ENCODE assay signal across 12 cellular contexts in genomic region chr1:78303620-78304019, GRCh38.
A peak's percentile ranks its signal among the peaks of the same experiment; 100 is the strongest.
DNase-seq lines count a peak whose midpoint lies in the region; ATAC-seq, FAIRE-seq and TF ChIP-seq lines count a peak whose summit lies in the region.
"Had no signal": no experiment of that assay in that cellular context is flagged by ENCODE, and none has a peak within 500 bp of the region (broad histone marks: within the 10 kb centered on the region; RNA-seq: fewer than 3 reads in every experiment).

No MANE protein-coding gene starts in this region.

- H3K27me3 ChIP-seq in pancreas, result no peaks in the 10 kb centered on the region

- no peak for TF ChIP-seq CTCF in pancreas (IDR thresholded peaks at IDR 0.05)

- no peaks in the 10 kb centered on the region for H3K9me3 ChIP-seq in pancreas

- H3K27ac ChIP-seq in pancreas, result no peak overlapping the region

- intact Hi-C loops in pancreas (cut with DNase I), result no loop called here

- H3K4me1 ChIP-seq in pancreas, result no peaks in the 10 kb centered on the region

- ATAC-seq in pancreas, result peak; percentile 56 to 95 (median 82)
- ATAC-seq: activated CD4-positive, alpha-beta T cell treated with anti-CD3 and anti-CD28 coated beads for 36 hours had no signal

- H3K4me3 ChIP-seq in pancreas, result no peak overlapping the region

- H3K36me3 ChIP-seq in pancreas, result no peaks in the 10 kb centered on the region

- WGBS in pancreas, 2 donors, result 38 to 45% methylated on average over 2 of the region's 2 CpGs

- DNase-seq in AG20443 (ENCODE audit: low spot score), result peak; percentile 91
- DNase-seq in RCC 7860 (ENCODE audit: low spot score), result peak; percentile 87
- DNase-seq in fibroblast of peridontal ligament (ENCODE audit: extremely low read depth), result peak; percentile 99
- DNase-seq in pancreas, result peak in 3 of 6 donors; percentile 18 to 54 (median 25)
- DNase-seq in activated effector memory CD4-positive, alpha-beta T cell treated with anti-CD3 and anti-CD28 coated beads, Interleukin-2, amount 50 U/mL, for 16 hours, result no peak
- no peak for DNase-seq in effector CD8-positive, alpha-beta T cell (lab: John Stamatoyannopoulos, UW)
- DNase-seq in HuH-7.5 (ENCODE audit: low spot score), result no peak
- DNase-seq in UCSD-AML1 (lab: John Stamatoyannopoulos, UW; ENCODE audit: unreplicated experiment), result no peak
- DNase-seq: activated CD4-positive, alpha-beta T cell treated with anti-CD3 and anti-CD28 coated beads for 36 hours; activated naive CD8-positive, alpha-beta T cell treated with anti-CD3 and anti-CD28 coated beads, Interleukin-2, amount 10 ng/mL, durations not matched to agents 7 days and 5 days; NCI-H1417 treated with DMSO at 0.1 percent for 48 hours had no signal

- FAIRE-seq in RCC 7860 (lab: Jason Lieb, UNC) (peak; percentile 98), pancreas (lab: Jason Lieb, UNC) (no peak)
- FAIRE-seq: frontal cortex had no signal

Comparison
In these comparisons a context has a peak if more than half of its experiments do, and no peak if none do; other contexts are left out.
1. DNase-seq: peak in AG20443 (single experiment), RCC 7860 (single experiment) and fibroblast of peridontal ligament (single experiment); none in activated effector memory CD4-positive, alpha-beta T cell treated with anti-CD3 and anti-CD28 coated beads, Interleukin-2, amount 50 U/mL, for 16 hours (single experiment), effector CD8-positive, alpha-beta T cell (single experiment), HuH-7.5 (single experiment) and UCSD-AML1 (single experiment).